Comparison of ENCODE assay signal across 19 cellular contexts in genomic region chr9:2709645-2710101, GRCh38. TPM values are rescaled to one million over a fixed set of nuclear protein-coding genes. Genes with fewer than 3 reads are reported as not detected.
DNase-seq lines count a peak whose midpoint lies in the region; ATAC-seq and FAIRE-seq lines count a peak whose summit lies in the region.
"Had no signal": no experiment of that assay in that cellular context is flagged by ENCODE, and none has a peak within 500 bp of the region (broad histone marks: within the 10 kb centered on the region; RNA-seq: fewer than 3 reads in every experiment).

No MANE protein-coding gene starts in this region.

- ATAC-seq in GM19397 (IDR thresholded peaks at IDR 0.05; ENCODE audit: unreplicated experiment) (peak; percentile 68), HG03039 (IDR thresholded peaks at IDR 0.05; ENCODE audit: unreplicated experiment) (peak; percentile 75), HG03460 (IDR thresholded peaks at IDR 0.05; ENCODE audit: unreplicated experiment) (no peak)
- ATAC-seq: foreskin keratinocyte; stimulated activated memory B cell treated with anti-CD40 and anti-IgM and Interleukin-4, amounts not matched to agents 10 μg/mL and 1 μg/mL and 100 μg/mL, for 72 hours; T-helper 17 cell had no signal

- DNase-seq in NCI-H82 (lab: John Stamatoyannopoulos, UW) (peak; percentile 87), retina (peak; percentile 32), frontal cortex (ENCODE audit: low spot score in 2 of 2) (no peak), NCI-H1417 treated with DMSO at 0.1 percent for 48 hours (lab: John Stamatoyannopoulos, UW) (no peak)
- no peak for DNase-seq in stimulated activated CD8-positive, alpha-beta memory T cell treated with anti-CD3 and anti-CD28 coated beads, Interleukin-4, amount 100 ng/mL, for 48 hours
- DNase-seq: activated CD4-positive, alpha-beta T cell treated with anti-CD3 and anti-CD28 coated beads for 1 hour; activated T-cell treated with anti-CD3 and anti-CD28 coated beads for 4 hours; central memory CD4-positive, alpha-beta T cell; foreskin keratinocyte; NCI-H1105 treated with DMSO at 0.1 percent for 48 hours; NCI-H69; sigmoid colon; T-helper 17 cell had no signal

- FAIRE-seq in frontal cortex (lab: Jason Lieb, UNC): no peak

RNA-seq across cellular contexts. Expression of gene KCNV2, which starts 7.6 kb away (rescaled TPM):
- total RNA-seq in frontal cortex: not detected
- total RNA-seq: foreskin keratinocyte, lung microvascular endothelial cell, sigmoid colon, T-helper 17 cell, ureter had no signal

Comparison
In these comparisons a context has a peak if more than half of its experiments do, and no peak if none do; other contexts are left out.
1. DNase-seq: peak in NCI-H82 (single experiment) and retina (single experiment); none in stimulated activated CD8-positive, alpha-beta memory T cell treated with anti-CD3 and anti-CD28 coated beads, Interleukin-4, amount 100 ng/mL, for 48 hours (single experiment), frontal cortex (0 of 2) and NCI-H1417 treated with DMSO at 0.1 percent for 48 hours (single experiment).